ENCODE assay signal across 8 cellular contexts in the genomic region with DNA sequence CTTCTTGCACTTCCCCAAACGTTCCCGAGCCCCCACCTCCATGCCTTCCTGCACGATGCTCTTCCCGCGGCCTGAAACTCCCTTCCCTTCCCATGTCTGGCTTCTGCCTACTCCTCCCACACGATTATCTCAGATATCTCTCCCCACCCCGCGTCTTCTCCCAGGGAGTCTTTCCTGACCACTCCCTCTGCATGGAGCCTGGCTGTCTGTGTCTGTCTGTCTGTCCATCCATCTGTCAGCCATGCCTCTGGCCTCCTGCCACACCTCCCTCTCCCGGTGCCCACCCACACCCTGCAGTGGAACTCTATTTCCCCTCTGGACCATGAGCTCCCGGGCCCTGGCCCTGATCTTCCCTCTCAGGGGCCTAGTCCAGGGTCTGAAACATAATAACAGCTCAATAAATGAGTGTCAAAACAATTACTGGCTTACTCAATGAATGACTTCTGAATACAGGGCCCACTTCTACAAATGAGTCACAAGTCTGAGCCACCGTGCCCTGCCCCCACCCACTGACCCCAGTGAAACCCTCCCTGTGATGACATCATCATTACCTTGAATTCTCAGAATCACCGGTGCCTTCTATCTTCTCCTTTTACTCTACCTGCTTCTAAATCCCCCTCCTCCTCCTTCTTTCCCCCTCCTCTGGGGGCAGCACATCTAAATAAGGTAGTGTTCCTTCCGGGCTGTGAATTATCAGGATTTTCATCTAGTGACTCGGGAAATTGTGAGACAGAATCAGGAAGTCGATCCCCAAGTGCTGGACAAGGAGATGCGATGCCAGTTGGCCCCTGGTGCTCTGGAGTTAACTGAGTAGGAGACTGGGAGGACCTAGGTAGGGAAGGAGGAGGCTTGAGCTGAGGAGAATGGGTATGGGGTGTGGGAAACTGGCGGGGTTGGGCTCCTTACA. TPM values are rescaled to one million over a fixed set of nuclear protein-coding genes. Genes with fewer than 3 reads are reported as not detected.
DNase-seq lines count a peak whose midpoint lies in the region; ATAC-seq and TF ChIP-seq lines count a peak whose summit lies in the region.

No MANE protein-coding gene starts in this region.

- H3K4me1 Mint-ChIP-seq in T-helper 17 cell (peaks cover 15% of the 10 kb centered on the region), glutamatergic neuron (ENCODE audit: low read depth, unreplicated experiment) (no peaks in the 10 kb centered on the region)

- H3K36me3 Mint-ChIP-seq in T-helper 17 cell (ENCODE audit: low read depth): no peaks in the 10 kb centered on the region
- H3K36me3 Mint-ChIP-seq in glutamatergic neuron (ENCODE audit: unreplicated experiment): no peaks in the 10 kb centered on the region

- peak; percentile 57 for DNase-seq in EL
- DNase-seq in T-helper 17 cell: no peak
- peak; percentile 37 for DNase-seq in astrocyte of the spinal cord (ENCODE audit: low read depth, low spot score)
- DNase-seq in stimulated activated CD4-positive, alpha-beta T cell treated with anti-CD3 and anti-CD28 coated beads, Interleukin-12 subunit alpha, Interleukin-12 subunit beta, amount 100 ng/mL, for 4 hours: peak; percentile 78
- no peak for DNase-seq in GM19238 (ENCODE audit: insufficient read length, low spot score)
- DNase-seq in G401 (ENCODE audit: low spot score): no peak
- DNase-seq in glutamatergic neuron: no peak

- no peaks in the 10 kb centered on the region for H3K9me3 ChIP-seq in T-helper 17 cell (ENCODE audit: control insufficient read depth, low read length, poor library complexity, severe bottlenecking)

- in situ Hi-C loops in astrocyte of the spinal cord (cut with HindIII; ENCODE audit: low sequenced_read_pairs) (no loop called here), G401 (cut with HindIII; ENCODE audit: low sequenced_read_pairs) (no loop called here)

- H3K4me3 ChIP-seq in astrocyte of the spinal cord (ENCODE audit: low read depth, low read length): no peak overlapping the region

- ATAC-seq in T-helper 17 cell (peak; percentile 35), HG03457 (IDR thresholded peaks at IDR 0.05; ENCODE audit: unreplicated experiment) (no peak)

- H3K4me3 Mint-ChIP-seq in T-helper 17 cell (no peak overlapping the region), glutamatergic neuron (ENCODE audit: unreplicated experiment) (no peak overlapping the region)

- peaks cover 1% of the 10 kb centered on the region for H3K9me3 Mint-ChIP-seq in glutamatergic neuron (ENCODE audit: unreplicated experiment)

- H3K27ac Mint-ChIP-seq in T-helper 17 cell (peak overlapping the region; percentile 75), glutamatergic neuron (ENCODE audit: unreplicated experiment) (no peak overlapping the region)

- TF ChIP-seq CTCF in astrocyte of the spinal cord (IDR thresholded peaks at IDR 0.05; ENCODE audit: low read depth, low read length): no peak
- no peak for TF ChIP-seq CTCF in glutamatergic neuron (IDR thresholded peaks at IDR 0.05; ENCODE audit: partially characterized antibody, unreplicated experiment)

- H3K27me3 Mint-ChIP-seq in T-helper 17 cell: peaks cover 4% of the 10 kb centered on the region
- H3K27me3 Mint-ChIP-seq in glutamatergic neuron (ENCODE audit: unreplicated experiment): peaks cover 4% of the 10 kb centered on the region

RNA-seq across cellular contexts. Expression of gene PLB1, which starts 46.1 kb away (rescaled TPM):
- total RNA-seq in T-helper 17 cell (1 to 10 TPM; 2.2 to 2.7 TPM), glutamatergic neuron (ENCODE audit: unreplicated experiment) (not detected)
- total RNA-seq in G401 (2014; rRNA removed; shearing (Covaris generic)): under 0.01 and 2.4 TPM in 2 replicates

RNA-seq across cellular contexts. Expression of gene FOSL2, which starts 57.1 kb away (rescaled TPM):
- total RNA-seq in T-helper 17 cell: 100 to 1,000 TPM; 114 to 153 TPM
- total RNA-seq in G401 (2014; rRNA removed; shearing (Covaris generic)): 12.1 and 16.1 TPM in 2 replicates
- 2.6 TPM for total RNA-seq in glutamatergic neuron (ENCODE audit: unreplicated experiment)

Comparison
In these comparisons a context has a peak if more than half of its experiments do, and no peak if none do; other contexts are left out.
1. DNase-seq: peak in EL (single experiment), astrocyte of the spinal cord (single experiment) and stimulated activated CD4-positive, alpha-beta T cell treated with anti-CD3 and anti-CD28 coated beads, Interleukin-12 subunit alpha, Interleukin-12 subunit beta, amount 100 ng/mL, for 4 hours (single experiment); none in T-helper 17 cell (0 of 3), GM19238 (single experiment), G401 (single experiment) and glutamatergic neuron (single experiment).